Comparison of ENCODE assay signal across 25 cellular contexts in genomic region chr4:31324814-31325213, GRCh38.
"Had no signal": no experiment of that assay in that cellular context is flagged by ENCODE, and none has a peak within 500 bp of the region (broad histone marks: within the 10 kb centered on the region; RNA-seq: fewer than 3 reads in every experiment).

No MANE protein-coding gene starts in this region.

- H3K27me3 ChIP-seq: colonic mucosa, esophagus squamous epithelium, gastrocnemius medialis, heart right ventricle, left lung had no signal

- H3K9me3 Mint-ChIP-seq: dendritic cell treated with granulocyte-macrophage colony-stimulating factor and Interleukin-4, amounts not matched to agents 40 ng/mL and 50 ng/mL, for 4 days; endodermal cell had no signal

- DNase-seq: colonic mucosa; cortex of kidney; effector CD8-positive, alpha-beta T cell; effector memory CD8-positive, alpha-beta T cell; endodermal cell; erythroblast; esophagus squamous epithelium; foreskin fibroblast; foreskin melanocyte; gastrocnemius medialis; glutamatergic neuron; head of caudate nucleus; heart right ventricle; hippocampal formation; left cardiac atrium; left lung; left ventricle myocardium superior; lower lobe of right lung; mesenchymal stem cell; mucosa of descending colon; naive B cell had no signal

- H3K36me3 ChIP-seq: colonic mucosa, esophagus squamous epithelium, gastrocnemius medialis, heart right ventricle, left lung, lower lobe of right lung had no signal

- H3K4me3 ChIP-seq: colonic mucosa, esophagus squamous epithelium, gastrocnemius medialis, heart right ventricle, left lung, lower lobe of right lung, mucosa of descending colon had no signal

- H3K9me3 ChIP-seq: colonic mucosa, esophagus squamous epithelium, gastrocnemius medialis, left lung, lower lobe of right lung, mucosa of descending colon had no signal

- H3K4me1 ChIP-seq: colonic mucosa, esophagus squamous epithelium, gastrocnemius medialis, heart right ventricle, left lung, lower lobe of right lung had no signal

- H3K36me3 Mint-ChIP-seq: mesothelial cell of epicardium, naive B cell had no signal

- H3K27ac Mint-ChIP-seq: dendritic cell treated with granulocyte-macrophage colony-stimulating factor and Interleukin-4, amounts not matched to agents 40 ng/mL and 50 ng/mL, for 4 days; effector memory CD8-positive, alpha-beta T cell; endodermal cell; mesothelial cell of epicardium; naive B cell had no signal

- H3K4me3 Mint-ChIP-seq: dendritic cell treated with granulocyte-macrophage colony-stimulating factor and Interleukin-4, amounts not matched to agents 40 ng/mL and 50 ng/mL, for 4 days; effector memory CD8-positive, alpha-beta T cell; endodermal cell; mesothelial cell of epicardium; naive B cell had no signal

- ATAC-seq: effector memory CD8-positive, alpha-beta T cell; esophagus mucosa; gastrocnemius medialis; heart right ventricle; left cardiac atrium; left lung; left ventricle myocardium superior; lower lobe of right lung; mucosa of descending colon had no signal

- H3K27ac ChIP-seq: colonic mucosa, epithelial cell of prostate, esophagus squamous epithelium, gastrocnemius medialis, heart right ventricle, left lung, lower lobe of right lung had no signal

- H3K4me1 Mint-ChIP-seq: mesothelial cell of epicardium, naive B cell had no signal

- H3K27me3 Mint-ChIP-seq: dendritic cell treated with granulocyte-macrophage colony-stimulating factor and Interleukin-4, amounts not matched to agents 40 ng/mL and 50 ng/mL, for 4 days; effector memory CD8-positive, alpha-beta T cell; naive B cell had no signal
